Comparison of ENCODE assay signal across 17 cellular contexts in genomic region chr12:110335481-110336045, GRCh38.
"Had no signal": no experiment of that assay in that cellular context is flagged by ENCODE, and none has a peak within 500 bp of the region (broad histone marks: within the 10 kb centered on the region; RNA-seq: fewer than 3 reads in every experiment).

No MANE protein-coding gene starts in this region.

- H3K27me3 Mint-ChIP-seq: activated CD4-positive, alpha-beta T cell treated with anti-CD3 and anti-CD28 coated beads, Interleukin-2, amount 10 ng/mL, durations not matched to agents 7 days and 5 days; activated naive CD8-positive, alpha-beta T cell; activated T-helper 17 cell treated with anti-CD3 and anti-CD28 coated beads, Interleukin-2, amount 50 U/mL, for 72 hours; brain; central memory CD8-positive, alpha-beta T cell; naive B cell; stimulated activated naive B cell treated with anti-CD40 and anti-IgM and Interleukin-4, amounts not matched to agents 10 μg/mL and 1 μg/mL and 100 μg/mL, for 72 hours had no signal

- H3K9me3 Mint-ChIP-seq: activated CD4-positive, alpha-beta T cell treated with anti-CD3 and anti-CD28 coated beads, Interleukin-2, amount 10 ng/mL, durations not matched to agents 7 days and 5 days; activated T-helper 17 cell treated with anti-CD3 and anti-CD28 coated beads, Interleukin-2, amount 50 U/mL, for 72 hours; brain; central memory CD8-positive, alpha-beta T cell; immature natural killer cell; naive B cell; stimulated activated naive B cell treated with anti-CD40 and anti-IgM and Interleukin-4, amounts not matched to agents 10 μg/mL and 1 μg/mL and 100 μg/mL, for 72 hours had no signal

- H3K27ac Mint-ChIP-seq: activated CD4-positive, alpha-beta T cell treated with anti-CD3 and anti-CD28 coated beads, Interleukin-2, amount 10 ng/mL, durations not matched to agents 7 days and 5 days; activated T-helper 17 cell treated with anti-CD3 and anti-CD28 coated beads, Interleukin-2, amount 50 U/mL, for 72 hours; stimulated activated naive B cell treated with anti-CD40 and anti-IgM and Interleukin-4, amounts not matched to agents 10 μg/mL and 1 μg/mL and 100 μg/mL, for 72 hours had no signal

- ATAC-seq: activated T-helper 17 cell treated with anti-CD3 and anti-CD28 coated beads, Interleukin-2, amount 50 U/mL, for 72 hours; foreskin keratinocyte; pancreas; stimulated activated naive B cell treated with anti-CD40 and anti-IgM and Interleukin-4, amounts not matched to agents 10 μg/mL and 1 μg/mL and 100 μg/mL, for 72 hours had no signal

- H3K27me3 ChIP-seq: foreskin keratinocyte, pancreas, tibial nerve, vagina had no signal

- H3K4me1 Mint-ChIP-seq: activated T-helper 17 cell treated with anti-CD3 and anti-CD28 coated beads, Interleukin-2, amount 50 U/mL, for 72 hours; central memory CD8-positive, alpha-beta T cell had no signal

- H3K4me3 Mint-ChIP-seq: activated CD4-positive, alpha-beta T cell treated with anti-CD3 and anti-CD28 coated beads, Interleukin-2, amount 10 ng/mL, durations not matched to agents 7 days and 5 days; activated naive CD8-positive, alpha-beta T cell; activated T-helper 17 cell treated with anti-CD3 and anti-CD28 coated beads, Interleukin-2, amount 50 U/mL, for 72 hours; brain; central memory CD8-positive, alpha-beta T cell; immature natural killer cell; naive B cell; stimulated activated naive B cell treated with anti-CD40 and anti-IgM and Interleukin-4, amounts not matched to agents 10 μg/mL and 1 μg/mL and 100 μg/mL, for 72 hours had no signal

- H3K9me3 ChIP-seq: pancreas, tibial nerve, vagina had no signal

- DNase-seq: activated CD4-positive, alpha-beta T cell treated with anti-CD3 and anti-CD28 coated beads, Interleukin-2, amount 10 ng/mL, durations not matched to agents 7 days and 5 days; effector CD4-positive, alpha-beta T cell; foreskin keratinocyte; immature natural killer cell; midbrain; naive B cell; pancreas; stimulated activated CD4-positive, alpha-beta T cell treated with anti-CD3 and anti-CD28 coated beads, Interleukin-2, amount 100 ng/mL, for 48 hours; stimulated activated naive B cell treated with anti-CD40 and anti-IgM and Interleukin-4, amounts not matched to agents 10 μg/mL and 1 μg/mL and 100 μg/mL, for 72 hours had no signal

- H3K27ac ChIP-seq: coronary artery, foreskin keratinocyte, pancreas, tibial nerve, vagina had no signal

- H3K4me3 ChIP-seq: coronary artery, lung, pancreas, tibial nerve, vagina had no signal
